Comparison of ENCODE assay signal across 15 cellular contexts in the genomic region with DNA sequence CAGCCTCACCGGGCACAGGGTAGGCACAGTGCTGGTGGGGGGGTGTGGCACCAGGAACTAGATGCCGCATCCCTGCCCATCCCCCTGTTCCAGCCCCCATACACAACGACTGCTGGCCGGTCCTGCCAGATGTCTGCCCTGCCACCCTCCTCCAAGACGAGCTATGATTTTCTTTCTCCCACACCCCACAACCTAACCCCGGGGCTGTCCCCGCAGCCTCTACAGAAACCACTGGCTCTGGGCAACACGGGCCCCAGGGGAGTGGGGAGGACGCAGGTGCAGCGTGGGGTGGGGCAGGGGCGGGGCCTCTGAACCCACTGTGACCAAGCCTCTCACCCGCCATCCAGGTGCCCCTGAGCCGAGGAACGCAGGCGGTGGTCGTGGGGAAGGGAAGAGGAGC. TPM values are rescaled to one million over a fixed set of nuclear protein-coding genes. Genes with fewer than 3 reads are reported as not detected.
A peak's percentile ranks its signal among the peaks of the same experiment; 100 is the strongest.
DNase-seq lines count a peak whose midpoint lies in the region; ATAC-seq and TF ChIP-seq lines count a peak whose summit lies in the region.
"Had no signal": no experiment of that assay in that cellular context is flagged by ENCODE, and none has a peak within 500 bp of the region (broad histone marks: within the 10 kb centered on the region; RNA-seq: fewer than 3 reads in every experiment).

No MANE protein-coding gene starts in this region.

- no peak overlapping the region for H3K4me3 ChIP-seq in Jurkat, Clone E6-1 (ENCODE audit: low read length)
- no peak overlapping the region for H3K4me3 ChIP-seq in GM23338
- H3K4me3 ChIP-seq: HAP-1, thyroid gland had no signal

- H3K9me3 Mint-ChIP-seq in glutamatergic neuron (ENCODE audit: unreplicated experiment) = peaks cover 3% of the 10 kb centered on the region
- H3K9me3 Mint-ChIP-seq in GM23338 = peaks cover 6% of the 10 kb centered on the region; the same call in 1 of the 3 replicates

- peak in 2 of 3 experiments; percentile 3 to 4 for DNase-seq in NCI-H1417 (lab: John Stamatoyannopoulos, UW)
- DNase-seq in NCI-H1417 treated with DMSO at 0.1 percent for 48 hours (lab: John Stamatoyannopoulos, UW) = no peak
- DNase-seq in Jurkat, Clone E6-1 (ENCODE audit: low read depth, low spot score) = peak; percentile 41
- peak; percentile 30 for DNase-seq in glutamatergic neuron
- no peak for DNase-seq in central memory CD4-positive, alpha-beta T cell
- no peak for DNase-seq in GM23338 (ENCODE audit: low spot score)
- no peak for DNase-seq in stimulated activated CD4-positive, alpha-beta T cell treated with anti-CD3 and anti-CD28 coated beads, Interleukin-12 subunit alpha, Interleukin-12 subunit beta, amount 100 ng/mL, for 4 hours
- DNase-seq: activated gamma-delta T cell, DMS53, immature natural killer cell, NCI-H510A, retina, thyroid gland had no signal

- H3K27me3 Mint-ChIP-seq in glutamatergic neuron (ENCODE audit: unreplicated experiment) (peaks cover 6% of the 10 kb centered on the region), GM23338 (ENCODE audit: insufficient read depth, low read depth, poor library complexity) (peaks cover 22% of the 10 kb centered on the region)

- H3K9me2 ChIP-seq in GM23338 (ENCODE audit: insufficient read depth) = no peaks in the 10 kb centered on the region

- H3K36me3 Mint-ChIP-seq in glutamatergic neuron (ENCODE audit: unreplicated experiment) (peaks cover 7% of the 10 kb centered on the region), GM23338 (ENCODE audit: low read depth) (peaks cover 3% of the 10 kb centered on the region; the same call in 1 of the 3 replicates)

- H3F3A ChIP-seq in GM23338 (replicated peaks; ENCODE audit: low read depth) = 0 out of 2 replicates have a peak, but pooled peaks cover 7% of the 10 kb centered on the region

- no peak overlapping the region for H3K27ac ChIP-seq in GM23338 (ENCODE audit: low read depth)
- H3K27ac ChIP-seq: thyroid gland had no signal

- H3K79me2 ChIP-seq in GM23338 (replicated peaks; ENCODE audit: insufficient read depth) = no peaks in the 10 kb centered on the region

- H3K4me3 Mint-ChIP-seq in glutamatergic neuron (ENCODE audit: unreplicated experiment) = no peak overlapping the region
- no peak overlapping the region for H3K4me3 Mint-ChIP-seq in GM23338
- H3K4me3 Mint-ChIP-seq: immature natural killer cell had no signal

- no peak for TF ChIP-seq CTCF in glutamatergic neuron (IDR thresholded peaks at IDR 0.05; ENCODE audit: partially characterized antibody, unreplicated experiment)
- TF ChIP-seq CTCF in GM23338 (conservative IDR thresholded peaks at IDR 0.05; ENCODE audit: low read depth in 2 of 2) = no peak

- H3K4me2 ChIP-seq in GM23338 = no peak overlapping the region

- no peak overlapping the region for H3K27ac Mint-ChIP-seq in glutamatergic neuron (ENCODE audit: unreplicated experiment)
- H3K27ac Mint-ChIP-seq in GM23338 = no peak overlapping the region
- H3K27ac Mint-ChIP-seq: immature natural killer cell had no signal

- H3K36me3 ChIP-seq in GM23338 (ENCODE audit: insufficient read depth) = no peaks in the 10 kb centered on the region
- H3K36me3 ChIP-seq: HAP-1, thyroid gland had no signal

- no peak overlapping the region for H2AFZ ChIP-seq in GM23338

- ATAC-seq in GM19023 (IDR thresholded peaks at IDR 0.05; ENCODE audit: unreplicated experiment) (peak; percentile 37), GM23338 (no peak)

- H3K4me1 Mint-ChIP-seq in glutamatergic neuron (ENCODE audit: low read depth, unreplicated experiment) (no peaks in the 10 kb centered on the region), GM23338 (peaks cover 2% of the 10 kb centered on the region; the same call in 1 of the 3 replicates)

- H4K20me1 ChIP-seq in GM23338 (replicated peaks; ENCODE audit: insufficient read depth) = no peaks in the 10 kb centered on the region

- H3K27me3 ChIP-seq in GM23338 (ENCODE audit: insufficient read depth) = no peaks in the 10 kb centered on the region
- H3K27me3 ChIP-seq: thyroid gland had no signal

- H3K4me1 ChIP-seq in GM23338 (ENCODE audit: insufficient read depth) = peaks cover 10% of the 10 kb centered on the region
- H3K4me1 ChIP-seq: HAP-1 had no signal

TF ChIP-seq in GM23338, 12 proteins besides CTCF, POLR2A, EP300 and RAD21 (continues in another document):
- no peak for TF ChIP-seq EZH2 (IDR thresholded peaks at IDR 0.05; ENCODE audit: low read depth, unreplicated experiment)
- TF ChIP-seq NANOG (IDR thresholded peaks at IDR 0.05; ENCODE audit: borderline replicate concordance) = no peak
- TF ChIP-seq, protein P1, sequence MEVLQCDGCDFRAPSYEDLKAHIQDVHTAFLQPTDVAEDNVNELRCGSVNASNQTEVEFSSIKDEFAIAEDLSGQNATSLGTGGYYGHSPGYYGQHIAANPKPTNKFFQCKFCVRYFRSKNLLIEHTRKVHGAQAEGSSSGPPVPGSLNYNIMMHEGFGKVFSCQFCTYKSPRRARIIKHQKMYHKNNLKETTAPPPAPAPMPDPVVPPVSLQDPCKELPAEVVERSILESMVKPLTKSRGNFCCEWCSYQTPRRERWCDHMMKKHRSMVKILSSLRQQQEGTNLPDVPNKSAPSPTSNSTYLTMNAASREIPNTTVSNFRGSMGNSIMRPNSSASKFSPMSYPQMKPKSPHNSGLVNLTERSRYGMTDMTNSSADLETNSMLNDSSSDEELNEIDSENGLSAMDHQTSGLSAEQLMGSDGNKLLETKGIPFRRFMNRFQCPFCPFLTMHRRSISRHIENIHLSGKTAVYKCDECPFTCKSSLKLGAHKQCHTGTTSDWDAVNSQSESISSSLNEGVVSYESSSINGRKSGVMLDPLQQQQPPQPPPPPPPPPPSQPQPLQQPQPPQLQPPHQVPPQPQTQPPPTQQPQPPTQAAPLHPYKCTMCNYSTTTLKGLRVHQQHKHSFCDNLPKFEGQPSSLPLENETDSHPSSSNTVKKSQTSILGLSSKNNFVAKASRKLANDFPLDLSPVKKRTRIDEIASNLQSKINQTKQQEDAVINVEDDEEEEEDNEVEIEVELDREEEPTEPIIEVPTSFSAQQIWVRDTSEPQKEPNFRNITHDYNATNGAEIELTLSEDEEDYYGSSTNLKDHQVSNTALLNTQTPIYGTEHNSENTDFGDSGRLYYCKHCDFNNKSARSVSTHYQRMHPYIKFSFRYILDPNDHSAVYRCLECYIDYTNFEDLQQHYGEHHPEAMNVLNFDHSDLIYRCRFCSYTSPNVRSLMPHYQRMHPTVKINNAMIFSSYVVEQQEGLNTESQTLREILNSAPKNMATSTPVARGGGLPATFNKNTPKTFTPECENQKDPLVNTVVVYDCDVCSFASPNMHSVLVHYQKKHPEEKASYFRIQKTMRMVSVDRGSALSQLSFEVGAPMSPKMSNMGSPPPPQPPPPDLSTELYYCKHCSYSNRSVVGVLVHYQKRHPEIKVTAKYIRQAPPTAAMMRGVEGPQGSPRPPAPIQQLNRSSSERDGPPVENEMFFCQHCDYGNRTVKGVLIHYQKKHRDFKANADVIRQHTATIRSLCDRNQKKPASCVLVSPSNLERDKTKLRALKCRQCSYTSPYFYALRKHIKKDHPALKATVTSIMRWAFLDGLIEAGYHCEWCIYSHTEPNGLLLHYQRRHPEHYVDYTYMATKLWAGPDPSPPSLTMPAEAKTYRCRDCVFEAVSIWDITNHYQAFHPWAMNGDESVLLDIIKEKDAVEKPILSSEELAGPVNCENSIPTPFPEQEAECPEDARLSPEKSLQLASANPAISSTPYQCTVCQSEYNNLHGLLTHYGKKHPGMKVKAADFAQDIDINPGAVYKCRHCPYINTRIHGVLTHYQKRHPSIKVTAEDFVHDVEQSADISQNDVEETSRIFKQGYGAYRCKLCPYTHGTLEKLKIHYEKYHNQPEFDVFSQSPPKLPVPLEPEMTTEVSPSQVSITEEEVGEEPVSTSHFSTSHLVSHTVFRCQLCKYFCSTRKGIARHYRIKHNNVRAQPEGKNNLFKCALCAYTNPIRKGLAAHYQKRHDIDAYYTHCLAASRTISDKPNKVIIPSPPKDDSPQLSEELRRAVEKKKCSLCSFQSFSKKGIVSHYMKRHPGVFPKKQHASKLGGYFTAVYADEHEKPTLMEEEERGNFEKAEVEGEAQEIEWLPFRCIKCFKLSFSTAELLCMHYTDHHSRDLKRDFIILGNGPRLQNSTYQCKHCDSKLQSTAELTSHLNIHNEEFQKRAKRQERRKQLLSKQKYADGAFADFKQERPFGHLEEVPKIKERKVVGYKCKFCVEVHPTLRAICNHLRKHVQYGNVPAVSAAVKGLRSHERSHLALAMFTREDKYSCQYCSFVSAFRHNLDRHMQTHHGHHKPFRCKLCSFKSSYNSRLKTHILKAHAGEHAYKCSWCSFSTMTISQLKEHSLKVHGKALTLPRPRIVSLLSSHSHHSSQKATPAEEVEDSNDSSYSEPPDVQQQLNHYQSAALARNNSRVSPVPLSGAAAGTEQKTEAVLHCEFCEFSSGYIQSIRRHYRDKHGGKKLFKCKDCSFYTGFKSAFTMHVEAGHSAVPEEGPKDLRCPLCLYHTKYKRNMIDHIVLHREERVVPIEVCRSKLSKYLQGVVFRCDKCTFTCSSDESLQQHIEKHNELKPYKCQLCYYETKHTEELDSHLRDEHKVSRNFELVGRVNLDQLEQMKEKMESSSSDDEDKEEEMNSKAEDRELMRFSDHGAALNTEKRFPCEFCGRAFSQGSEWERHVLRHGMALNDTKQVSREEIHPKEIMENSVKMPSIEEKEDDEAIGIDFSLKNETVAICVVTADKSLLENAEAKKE (CRISPR knock-in tag; IDR thresholded peaks at IDR 0.05) = no peak
- no peak for TF ChIP-seq ZNF331 (CRISPR knock-in tag; IDR thresholded peaks at IDR 0.05; ENCODE audit: low read depth)
- TF ChIP-seq CREB1 (CRISPR knock-in tag; IDR thresholded peaks at IDR 0.05; ENCODE audit: low read depth) = no peak

RNA-seq across cellular contexts. Expression of a gene that starts 15.5 kb away (rescaled TPM):
- 55.0 TPM for polyA plus RNA-seq in Jurkat, Clone E6-1 (2012; ENCODE audit: insufficient read depth, insufficient read length)
- total RNA-seq in glutamatergic neuron (ENCODE audit: unreplicated experiment) = 66.0 TPM
- total RNA-seq in GM23338 (2014; rRNA removed; shearing (Covaris generic)) = 55.4 and 63.5 TPM in 2 replicates
- 56.9 and 62.2 TPM in 2 replicates for polyA plus RNA-seq in GM23338 (2016; fragmentation: Nextera tagmentation; extraction: Ambion mirVana)

RNA-seq across cellular contexts. Expression of a gene that starts 28.5 kb away (rescaled TPM):
- 35.3 TPM for polyA plus RNA-seq in Jurkat, Clone E6-1 (2012; ENCODE audit: insufficient read depth, insufficient read length)
- total RNA-seq in glutamatergic neuron (ENCODE audit: unreplicated experiment) = 74.5 TPM
- total RNA-seq in GM23338 (2014; rRNA removed; shearing (Covaris generic)) = 52.0 and 63.4 TPM in 2 replicates
- 16.1 and 18.2 TPM in 2 replicates for polyA plus RNA-seq in GM23338 (2016; fragmentation: Nextera tagmentation; extraction: Ambion mirVana)

RNA-seq across cellular contexts. Expression of a gene that starts 56.6 kb away (rescaled TPM):
- 4.0 TPM for polyA plus RNA-seq in Jurkat, Clone E6-1 (2012; ENCODE audit: insufficient read depth, insufficient read length)
- 16.9 TPM for total RNA-seq in glutamatergic neuron (ENCODE audit: unreplicated experiment)
- 9.3 and 11.6 TPM in 2 replicates for total RNA-seq in GM23338 (2014; rRNA removed; shearing (Covaris generic))
- 2.1 and 3.5 TPM in 2 replicates for polyA plus RNA-seq in GM23338 (2016; fragmentation: Nextera tagmentation; extraction: Ambion mirVana)

Comparison
In these comparisons a context has a peak if more than half of its experiments do, and no peak if none do; other contexts are left out.
1. DNase-seq: peak in NCI-H1417 (2 of 3), Jurkat, Clone E6-1 (single experiment) and glutamatergic neuron (single experiment); none in NCI-H1417 treated with DMSO at 0.1 percent for 48 hours (single experiment), central memory CD4-positive, alpha-beta T cell (single experiment), GM23338 (single experiment) and stimulated activated CD4-positive, alpha-beta T cell treated with anti-CD3 and anti-CD28 coated beads, Interleukin-12 subunit alpha, Interleukin-12 subunit beta, amount 100 ng/mL, for 4 hours (single experiment).